11 cellular contexts compared by ENCODE assay signal in the genomic region with DNA sequence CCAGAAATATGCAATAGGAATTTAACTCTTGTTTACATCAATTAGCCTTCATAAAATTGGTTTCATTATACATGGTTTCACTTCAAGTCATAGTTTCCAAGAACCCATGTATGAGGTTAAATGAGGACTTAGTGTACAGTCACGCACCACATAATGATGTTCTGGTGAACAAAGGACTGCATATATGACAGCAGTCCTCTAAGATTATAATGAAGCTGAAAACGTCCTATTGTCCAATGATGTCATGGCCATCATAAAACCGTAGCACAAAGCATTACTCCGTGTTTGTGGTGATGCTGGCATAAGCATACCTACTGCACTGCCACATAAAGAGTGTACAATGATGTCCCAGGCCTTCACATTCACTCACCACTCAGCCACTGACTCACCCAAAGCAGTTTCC. TPM values are rescaled to one million over a fixed set of nuclear protein-coding genes. Genes with fewer than 3 reads are reported as not detected.
DNase-seq lines count a peak whose midpoint lies in the region; ATAC-seq, FAIRE-seq and TF ChIP-seq lines count a peak whose summit lies in the region.
"Had no signal": no experiment of that assay in that cellular context is flagged by ENCODE, and none has a peak within 500 bp of the region (broad histone marks: within the 10 kb centered on the region; RNA-seq: fewer than 3 reads in every experiment).

No MANE protein-coding gene starts in this region.

- BruUV-seq in GM12878 (replicated peaks; lab: Mats Ljungman, UMichigan) (no TSS peak), Calu3 (replicated peaks; lab: Mats Ljungman, UMichigan) (no TSS peak)

- peak; percentile 66 for DNase-seq in activated CD8-positive, alpha-beta memory T cell treated with anti-CD3 and anti-CD28 coated beads, Interleukin-2, amount 10 ng/mL, durations not matched to agents 7 days and 5 days
- DNase-seq in activated CD8-positive, alpha-beta memory T cell treated with anti-CD3 and anti-CD28 coated beads, Interleukin-2, amount 50 U/mL, for 48 hours: no peak
- DNase-seq in GM12878 (ENCODE audit: low read depth, low spot score): peak; percentile 64
- no peak for DNase-seq in prostate gland (ENCODE audit: low spot score)
- no peak for DNase-seq in NCI-H2171 (lab: John Stamatoyannopoulos, UW)
- no peak for DNase-seq in Calu3
- DNase-seq: NCI-H1417 treated with DMSO at 0.1 percent for 48 hours, PC-9 had no signal

- H4K20me1 ChIP-seq in GM12878 (ENCODE audit: control insufficient read depth, insufficient read depth): no peaks in the 10 kb centered on the region

- H3K9me3 Mint-ChIP-seq in activated CD8-positive, alpha-beta memory T cell treated with anti-CD3 and anti-CD28 coated beads, Interleukin-2, amount 10 ng/mL, durations not matched to agents 7 days and 5 days (ENCODE audit: low read depth): peaks cover 3% of the 10 kb centered on the region
- H3K9me3 Mint-ChIP-seq in Calu3 (ENCODE audit: low read depth, unreplicated experiment): no peaks in the 10 kb centered on the region

- in situ Hi-C loops in GM12878 (cut with MboI): no loop called here

- no peak overlapping the region; the same call in 1 of the 2 replicates for H3K9ac ChIP-seq in GM12878 (ENCODE audit: control insufficient read depth, insufficient read depth, low read length)

- H3K27ac ChIP-seq in GM12878 (ENCODE audit: control insufficient read depth, insufficient read depth) (peak overlapping the region; percentile 28), prostate gland (no peak overlapping the region)
- H3K27ac ChIP-seq: PC-9, VCaP had no signal

- FAIRE-seq in GM12878 (lab: Jason Lieb, UNC): no peak

- H3K9me3 ChIP-seq in GM12878 (replicated peaks; ENCODE audit: control insufficient read depth, insufficient read depth, low read length) (peaks cover 2% of the 10 kb centered on the region; the same call in 1 of the 3 replicates), prostate gland (no peaks in the 10 kb centered on the region)

- TF ChIP-seq EP300 in GM12878 (IDR thresholded peaks at IDR 0.05; ENCODE audit: borderline replicate concordance in 1 of 2, control insufficient read depth in 1 of 2, low read depth in 2 of 2, low read length in 2 of 2): peak; percentile 86 to 93; a peak in 3 of 4 replicates

- peak overlapping the region; percentile 60 for H3K4me3 Mint-ChIP-seq in activated CD8-positive, alpha-beta memory T cell treated with anti-CD3 and anti-CD28 coated beads, Interleukin-2, amount 10 ng/mL, durations not matched to agents 7 days and 5 days
- no peak overlapping the region for H3K4me3 Mint-ChIP-seq in Calu3 (ENCODE audit: low read depth, unreplicated experiment)

- no peak for TF ChIP-seq CTCF in GM12878 (IDR thresholded peaks at IDR 0.05 in 2 of 3, conservative IDR thresholded peaks at IDR 0.05 in 1 of 3; ENCODE audit: control insufficient read depth in 2 of 3, extremely low read depth in 1 of 3, insufficient read depth in 1 of 3, low read depth in 3 of 3, low read length in 3 of 3)
- TF ChIP-seq CTCF in prostate gland (IDR thresholded peaks at IDR 0.05): no peak
- no peak for TF ChIP-seq CTCF in Calu3 (IDR thresholded peaks at IDR 0.05; ENCODE audit: unreplicated experiment)

- H3K27me3 ChIP-seq in GM12878 (replicated peaks in 1 of 2; ENCODE audit: control insufficient read depth in 2 of 2, insufficient read depth in 2 of 2, low read length in 1 of 2): no peaks in the 10 kb centered on the region
- no peaks in the 10 kb centered on the region for H3K27me3 ChIP-seq in prostate gland (replicated peaks; ENCODE audit: insufficient read depth)

- ATAC-seq in activated CD8-positive, alpha-beta memory T cell treated with anti-CD3 and anti-CD28 coated beads, Interleukin-2, amount 10 ng/mL, durations not matched to agents 7 days and 5 days: peak; percentile 95
- ATAC-seq in GM21529 (IDR thresholded peaks at IDR 0.05; ENCODE audit: unreplicated experiment): peak; percentile 83
- ATAC-seq in HG03135 (IDR thresholded peaks at IDR 0.05; ENCODE audit: unreplicated experiment): peak; percentile 88
- peak; percentile 90 for ATAC-seq in GM12878

- POLR2A ChIA-PET in GM12878 (lab: Charles Lee): interaction anchor here (1.1 to 7.2 kb wide), 4 partner anchors 9 to 228 kb away, joined by 3 to 95 read pairs (median 11); no protein-coding TSS in a partner anchor

- intact Hi-C loops in GM12878 (cut with micrococcal nuclease; ENCODE audit: unreplicated experiment): loop anchor here (1.0 to 2.0 kb wide), 2 partner anchors 19 to 30 kb away; no protein-coding TSS in a partner anchor
- intact Hi-C loops in prostate gland (cut with DNase I): no loop called here
- intact Hi-C loops in Calu3 (cut with micrococcal nuclease; ENCODE audit: unreplicated experiment): no loop called here

- H3K4me1 ChIP-seq in GM12878 (ENCODE audit: control insufficient read depth, insufficient read depth, low read length) (peaks cover 37% of the 10 kb centered on the region), prostate gland (replicated peaks) (no peaks in the 10 kb centered on the region)

- H3K36me3 Mint-ChIP-seq in activated CD8-positive, alpha-beta memory T cell treated with anti-CD3 and anti-CD28 coated beads, Interleukin-2, amount 10 ng/mL, durations not matched to agents 7 days and 5 days: peaks cover 20% of the 10 kb centered on the region
- H3K36me3 Mint-ChIP-seq in Calu3 (ENCODE audit: insufficient read depth, unreplicated experiment): no peaks in the 10 kb centered on the region

- H3K4me2 ChIP-seq in GM12878 (ENCODE audit: control insufficient read depth, insufficient read depth): peak overlapping the region; percentile 30; the same call in 1 of the 2 replicates
- H3K4me2 ChIP-seq: PC-9 had no signal

- no peak overlapping the region for H3K4me3 ChIP-seq in GM12878
- H3K4me3 ChIP-seq in prostate gland: no peak overlapping the region
- H3K4me3 ChIP-seq: PC-9 had no signal

- SMC1A ChIA-PET in GM12878 (lab: Charles Lee; ENCODE audit: uncharacterized antibody, unreplicated experiment): interaction anchor here (1.1 to 8.9 kb wide), 4 partner anchors 9 to 232 kb away, joined by 3 to 256 read pairs (median 6); no protein-coding TSS in a partner anchor

- peak overlapping the region; percentile 95 for H3K27ac Mint-ChIP-seq in activated CD8-positive, alpha-beta memory T cell treated with anti-CD3 and anti-CD28 coated beads, Interleukin-2, amount 10 ng/mL, durations not matched to agents 7 days and 5 days
- no peak overlapping the region for H3K27ac Mint-ChIP-seq in Calu3 (ENCODE audit: unreplicated experiment)

- H3K79me2 ChIP-seq in GM12878 (ENCODE audit: control insufficient read depth, insufficient read depth, low read length): peaks cover 30% of the 10 kb centered on the region

- TF ChIP-seq POLR2A in GM12878 (IDR thresholded peaks at IDR 0.05; ENCODE audit: low read depth, low read length) (no peak), prostate gland (IDR thresholded peaks at IDR 0.05) (no peak)

- 0% methylated on average over 4 of the region's 4 CpGs for WGBS in GM12878 (ENCODE audit: insufficient coverage, insufficient replicate concordance, low lambda C conversion rate, missing lambda C conversion rate)
- WGBS in prostate gland: 80% methylated on average over 4 of the region's 4 CpGs

- RAD21 ChIA-PET in GM12878 (lab: Charles Lee; ENCODE audit: unreplicated experiment): interaction anchor here (1.3 to 3.8 kb wide), 4 partner anchors 9 to 30 kb away, joined by 4 to 33 read pairs (median 17); no protein-coding TSS in a partner anchor

- CTCF ChIA-PET in activated CD8-positive, alpha-beta memory T cell treated with anti-CD3 and anti-CD28 coated beads, Interleukin-2, amount 10 ng/mL, durations not matched to agents 7 days and 5 days (lab: Charles Lee): interaction anchor here (0.8 to 3.8 kb wide), 3 partner anchors 15 to 30 kb away, joined by 3 to 16 read pairs (median 11); no protein-coding TSS in a partner anchor
- CTCF ChIA-PET in GM12878 (lab: Yijun Ruan, JAX): interaction anchor here (0.7 to 1.6 kb wide), 5 partner anchors 10 to 188 kb away, joined by 3 to 6 read pairs (median 3); a partner anchor contains a TSS
- CTCF ChIA-PET in Calu3 (lab: Charles Lee): no interaction called here

- no peaks in the 10 kb centered on the region for H3K27me3 Mint-ChIP-seq in activated CD8-positive, alpha-beta memory T cell treated with anti-CD3 and anti-CD28 coated beads, Interleukin-2, amount 10 ng/mL, durations not matched to agents 7 days and 5 days
- H3K27me3 Mint-ChIP-seq in Calu3 (ENCODE audit: unreplicated experiment): no peaks in the 10 kb centered on the region

- no peak for TF ChIP-seq RAD21 in GM12878 (IDR thresholded peaks at IDR 0.05; ENCODE audit: insufficient read depth, low read depth, low read length)

- no peak overlapping the region for H2AFZ ChIP-seq in GM12878 (ENCODE audit: control insufficient read depth, low read depth, low read length)
- H2AFZ ChIP-seq: PC-9 had no signal

- H3K36me3 ChIP-seq in GM12878 (ENCODE audit: control insufficient read depth in 2 of 2, insufficient read depth in 2 of 2, low read length in 1 of 2) (no peaks in the 10 kb centered on the region; a peak in 1 of 4 replicates), prostate gland (no peaks in the 10 kb centered on the region)

- peaks cover 49% of the 10 kb centered on the region for H3K4me1 Mint-ChIP-seq in activated CD8-positive, alpha-beta memory T cell treated with anti-CD3 and anti-CD28 coated beads, Interleukin-2, amount 10 ng/mL, durations not matched to agents 7 days and 5 days
- no peaks in the 10 kb centered on the region for H3K4me1 Mint-ChIP-seq in Calu3 (ENCODE audit: low read depth, unreplicated experiment)

TF ChIP-seq in GM12878, 131 proteins besides CTCF, POLR2A, EP300 and RAD21 (continues in another document):
- no peak for TF ChIP-seq NR2C1 (IDR thresholded peaks at IDR 0.05)

RNA-seq across cellular contexts. Expression of a gene that starts 31.1 kb away (rescaled TPM):
- total RNA-seq in activated CD8-positive, alpha-beta memory T cell treated with anti-CD3 and anti-CD28 coated beads, Interleukin-2, amount 10 ng/mL, durations not matched to agents 7 days and 5 days: 10 to 100 TPM; 37.5 to 62.6 TPM
- total RNA-seq in GM12878 (2013; cell fraction: nucleolus; rRNA removed): 20.0 and 25.0 TPM in 2 replicates
- total RNA-seq in GM12878 (2014; rRNA removed) (27.9 and 29.6 TPM in 2 replicates), GM12878 (2014; rRNA removed; fragmentation: Illumina TruSeq; extraction: Trizol) (23.6 and 24.4 TPM in 2 replicates), GM12878 (2021) (24.8 and 26.1 TPM in 2 replicates), prostate gland (100 to 1,000 TPM in 1 of 2 donors, 10 to 100 TPM in 1; 63.8 to 140 TPM), Calu3 (2022) (16.4 and 22.9 TPM in 2 replicates)
- polyA plus RNA-seq in GM12878 (2011; ENCODE audit: low read depth): 31.0 TPM
- polyA plus RNA-seq in GM12878 (2011; rRNA removed) (56.8 and 59.9 TPM in 2 replicates), GM12878 (2014; fragmentation: Illumina TruSeq; extraction: Trizol) (18.7 and 25.9 TPM in 2 replicates), GM12878 (2014; fragmentation: Nextera tagmentation; extraction: Ambion mirVana) (1 to 10 TPM; 3.6 to 8.1 TPM), GM12878 (2014; rRNA removed) (31.4 and 40.3 TPM in 2 replicates), GM12878 (2016; fragmentation: Nextera tagmentation; extraction: Ambion mirVana) (10 to 100 TPM; 36.4 to 41.8 TPM)
- 53.5 and 81.3 TPM in 2 replicates for polyA plus RNA-seq in GM12878 (2011; cell fraction: cytosol; rRNA removed)
- 42.5 and 56.3 TPM in 2 replicates for polyA plus RNA-seq in GM12878 (2011; cell fraction: nucleus; rRNA removed)
- polyA plus RNA-seq in GM12878 (2012): 44.7 and 48.4 TPM in 2 replicates
- polyA minus RNA-seq in GM12878 (2011; rRNA and poly(A)+ RNA removed): 14.8 and 28.9 TPM in 2 replicates
- 8.0 and 15.2 TPM in 2 replicates for polyA minus RNA-seq in GM12878 (2011; cell fraction: cytosol; rRNA and poly(A)+ RNA removed)
- polyA minus RNA-seq in GM12878 (2011; cell fraction: nucleus; rRNA and poly(A)+ RNA removed): 8.9 and 11.4 TPM in 2 replicates

Comparison
In these comparisons a context has a peak if more than half of its experiments do, and no peak if none do; other contexts are left out.
1. DNase-seq: peak in activated CD8-positive, alpha-beta memory T cell treated with anti-CD3 and anti-CD28 coated beads, Interleukin-2, amount 10 ng/mL, durations not matched to agents 7 days and 5 days (single experiment) and GM12878 (single experiment); none in activated CD8-positive, alpha-beta memory T cell treated with anti-CD3 and anti-CD28 coated beads, Interleukin-2, amount 50 U/mL, for 48 hours (single experiment), prostate gland (single experiment), NCI-H2171 (single experiment) and Calu3 (single experiment).
2. Peak in every context shown above with its lines, with median percentiles within 50 percentile points of each other: ATAC-seq.